In the genomic region with DNA sequence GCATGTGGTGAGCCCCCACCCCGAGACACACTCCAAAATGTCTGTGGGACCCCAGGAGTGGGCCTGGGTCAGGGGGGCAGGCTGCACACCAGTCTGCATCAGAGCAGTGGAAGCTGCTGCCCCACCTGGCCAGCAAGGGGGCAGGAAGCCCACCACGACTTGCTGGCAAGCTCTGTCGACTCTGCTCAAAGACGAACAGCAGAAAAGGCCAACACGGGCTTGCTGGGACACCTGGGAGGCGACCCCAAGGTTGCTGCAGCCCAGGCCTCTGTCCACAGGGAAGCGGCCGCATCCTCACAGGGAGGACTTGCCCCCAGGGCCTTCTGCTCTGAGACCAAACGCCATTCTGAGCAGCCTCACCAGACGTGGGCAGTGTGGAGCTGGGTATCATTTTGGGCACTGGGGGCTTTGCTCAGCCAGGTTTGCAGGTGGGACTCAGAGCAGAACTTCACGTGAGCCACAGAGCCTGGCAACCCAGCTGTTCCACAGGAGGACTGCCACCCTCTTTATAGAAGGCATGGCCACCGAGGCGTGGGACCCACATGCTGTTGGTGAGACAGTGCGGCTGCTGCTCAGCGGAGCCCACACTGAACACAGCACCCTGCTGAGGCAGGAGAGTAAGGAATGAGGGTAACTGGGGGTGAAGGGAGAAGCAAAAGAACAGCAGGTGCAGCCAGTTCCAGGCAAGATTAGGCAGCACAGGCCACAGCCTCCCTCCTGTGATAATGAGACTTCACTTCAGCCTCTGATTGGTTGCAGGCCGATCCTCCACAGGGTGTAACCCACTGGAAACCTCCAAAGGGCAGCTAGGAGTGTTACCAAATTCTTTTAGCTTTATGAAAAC, we compare ENCODE assay signal across 22 cellular contexts. TPM values are rescaled to one million over a fixed set of nuclear protein-coding genes. Genes with fewer than 3 reads are reported as not detected.
A peak's percentile ranks its signal among the peaks of the same experiment; 100 is the strongest.
DNase-seq lines count a peak whose midpoint lies in the region; ATAC-seq and TF ChIP-seq lines count a peak whose summit lies in the region.
"Had no signal": no experiment of that assay in that cellular context is flagged by ENCODE, and none has a peak within 500 bp of the region (broad histone marks: within the 10 kb centered on the region; RNA-seq: fewer than 3 reads in every experiment).

No MANE protein-coding gene starts in this region.

- POLR2A ChIA-PET in A673 (lab: Charles Lee; ENCODE audit: low non-redundant PET): no interaction called here

- H3K4me3 ChIP-seq in A673 (ENCODE audit: low read depth, low read length, poor library complexity, severe bottlenecking): no peak overlapping the region
- no peak overlapping the region for H3K4me3 ChIP-seq in DND-41 (ENCODE audit: low read depth in 1 of 2, low read length in 2 of 2)
- H3K4me3 ChIP-seq in trophoblast cell (ENCODE audit: low read depth, low read length): no peak overlapping the region
- H3K4me3 ChIP-seq: BLaER1 treated with 17β-estradiol and CSF1 and Interleukin-3, amounts not matched to agents 10 nM and 100 nM; left ventricle myocardium inferior; tibial artery had no signal

- no peaks in the 10 kb centered on the region for H3K79me2 ChIP-seq in DND-41 (ENCODE audit: insufficient read depth, low read length)
- no peaks in the 10 kb centered on the region for H3K79me2 ChIP-seq in trophoblast cell (ENCODE audit: control insufficient read depth, insufficient read depth, low read length, poor library complexity)
- H3K79me2 ChIP-seq: parathyroid adenoma had no signal

- H3K9ac ChIP-seq in DND-41 (ENCODE audit: low read depth, low read length) (no peak overlapping the region), trophoblast cell (ENCODE audit: low read length) (no peak overlapping the region)
- H3K9ac ChIP-seq: BLaER1 treated with 17β-estradiol and CSF1 and Interleukin-3, amounts not matched to agents 10 nM and 100 nM; parathyroid adenoma had no signal

- TF ChIP-seq CTCF in A673 (conservative IDR thresholded peaks at IDR 0.05; ENCODE audit: low read depth, low read length) (no peak), DND-41 (IDR thresholded peaks at IDR 0.05; ENCODE audit: borderline replicate concordance, extremely low read depth, low read length, poor library complexity, severe bottlenecking) (peak; percentile 6)

- no peak overlapping the region for H3K18ac ChIP-seq in trophoblast cell (ENCODE audit: low read length)

- ATAC-seq in DND-41 (ENCODE audit: insufficient read depth, low read depth) (no peak), HG03439 (IDR thresholded peaks at IDR 0.05; ENCODE audit: unreplicated experiment) (no peak)
- ATAC-seq: activated CD8-positive, alpha-beta T cell treated with anti-CD3 and anti-CD28 coated beads for 36 hours; foreskin keratinocyte; Panc1 had no signal

- H4K8ac ChIP-seq in trophoblast cell (ENCODE audit: low read depth, low read length): no peak overlapping the region

- no peak overlapping the region for H3K27ac ChIP-seq in A673 (ENCODE audit: low read depth, low read length, poor library complexity, severe bottlenecking)
- no peak overlapping the region for H3K27ac ChIP-seq in DND-41 (ENCODE audit: low read length)
- no peak overlapping the region for H3K27ac ChIP-seq in trophoblast cell (ENCODE audit: low read depth, low read length)
- H3K27ac ChIP-seq: BLaER1 treated with 17β-estradiol and CSF1 and Interleukin-3, amounts not matched to agents 10 nM and 100 nM; foreskin keratinocyte; left ventricle myocardium inferior; parathyroid adenoma; tibial artery had no signal

- no peak overlapping the region for H4K91ac ChIP-seq in trophoblast cell (ENCODE audit: low read depth, low read length)

- DNase-seq in A673 (ENCODE audit: low spot score) (peak; percentile 61), DND-41 (no peak), NCI-H2171 treated with DMSO at 0.1 percent for 48 hours (lab: John Stamatoyannopoulos, UW) (peak; percentile 78), iPS-NIHi11 (ENCODE audit: low spot score) (peak; percentile 40), CD1c-positive myeloid dendritic cell (ENCODE audit: extremely low spot score) (no peak), medulla oblongata (ENCODE audit: extremely low spot score) (no peak), trophoblast cell (no peak)
- DNase-seq: activated CD8-positive, alpha-beta T cell treated with anti-CD3 and anti-CD28 coated beads for 36 hours; amniotic stem cell; foreskin keratinocyte; KG1; left ventricle myocardium inferior; NCI-H1092 treated with DMSO at 0.1 percent for 48 hours; NCI-H524 treated with DMSO at 0.1 percent for 48 hours; small intestine; SW 1271 had no signal

- H2BK12ac ChIP-seq in trophoblast cell (ENCODE audit: low read length): no peak overlapping the region

- H3K14ac ChIP-seq in trophoblast cell (ENCODE audit: low read length): no peak overlapping the region

- H3K36me3 ChIP-seq in A673 (ENCODE audit: insufficient read depth, low read length, poor library complexity, severe bottlenecking): no peaks in the 10 kb centered on the region
- no peaks in the 10 kb centered on the region for H3K36me3 ChIP-seq in DND-41 (ENCODE audit: insufficient read depth, low read length)
- no peaks in the 10 kb centered on the region for H3K36me3 ChIP-seq in trophoblast cell (ENCODE audit: control insufficient read depth in 1 of 2, insufficient read depth in 2 of 2, low read length in 2 of 2)
- H3K36me3 ChIP-seq: BLaER1 treated with 17β-estradiol and CSF1 and Interleukin-3, amounts not matched to agents 10 nM and 100 nM; left ventricle myocardium inferior; tibial artery had no signal

- CTCF ChIA-PET in A673 (lab: Charles Lee): interaction anchor here (0.6 kb wide), 1 partner anchor 20 kb away, joined by 17 read pairs; no protein-coding TSS in a partner anchor

- no peak overlapping the region for H2AK5ac ChIP-seq in trophoblast cell (ENCODE audit: low read length)

- no CpG with 5 or more reads among the region's 16 CpGs for WGBS in trophoblast cell (ENCODE audit: extremely low coverage, insufficient coverage, insufficient read length)

- H3K27me3 ChIP-seq in A673 (replicated peaks; ENCODE audit: insufficient read depth, low read depth, low read length, poor library complexity) (no peaks in the 10 kb centered on the region), DND-41 (ENCODE audit: insufficient read depth, low read length, poor library complexity) (no peaks in the 10 kb centered on the region), trophoblast cell (ENCODE audit: insufficient read depth, low read length) (peaks cover 5% of the 10 kb centered on the region)

- H2AFZ ChIP-seq in DND-41 (ENCODE audit: low read depth, low read length) (no peak overlapping the region), trophoblast cell (ENCODE audit: insufficient read depth, low read length, poor library complexity) (no peak overlapping the region)
- H2AFZ ChIP-seq: parathyroid adenoma had no signal

- H4K20me1 ChIP-seq in DND-41 (ENCODE audit: insufficient read depth, low read length): 0 out of 2 replicates have a peak, but pooled peaks cover 2% of the 10 kb centered on the region
- H4K20me1 ChIP-seq: BLaER1 treated with 17β-estradiol and CSF1 and Interleukin-3, amounts not matched to agents 10 nM and 100 nM had no signal

- peaks cover 11% of the 10 kb centered on the region for H3K4me1 ChIP-seq in A673 (ENCODE audit: insufficient read depth, low read length, poor library complexity, severe bottlenecking)
- H3K4me1 ChIP-seq in DND-41 (ENCODE audit: insufficient read depth, low read length): no peaks in the 10 kb centered on the region
- peaks cover 0 to 3% of the 10 kb centered on the region in 2 experiments for H3K4me1 ChIP-seq in trophoblast cell (ENCODE audit: control insufficient read depth in 1 of 2, insufficient read depth in 2 of 2, low read length in 2 of 2)
- H3K4me1 ChIP-seq: foreskin keratinocyte, parathyroid adenoma had no signal

- H3K4me2 ChIP-seq in DND-41 (ENCODE audit: insufficient read depth, low read length) (no peak overlapping the region), trophoblast cell (ENCODE audit: low read length) (no peak overlapping the region)
- H3K4me2 ChIP-seq: BLaER1 treated with 17β-estradiol and CSF1 and Interleukin-3, amounts not matched to agents 10 nM and 100 nM had no signal

- H2BK5ac ChIP-seq in trophoblast cell (ENCODE audit: low read depth, low read length, poor library complexity): no peak overlapping the region

- H4K12ac ChIP-seq in trophoblast cell (ENCODE audit: low read depth, low read length): no peak overlapping the region

- intact Hi-C loops in A673 (cut with micrococcal nuclease; ENCODE audit: unreplicated experiment): no loop called here

- H3K23ac ChIP-seq in trophoblast cell (ENCODE audit: low read length): no peak overlapping the region

- no peak overlapping the region for H2BK120ac ChIP-seq in trophoblast cell (ENCODE audit: insufficient read depth, low read length, poor library complexity)

- BruUV-seq in A673 (replicated peaks; lab: Mats Ljungman, UMichigan): no TSS peak

- no peaks in the 10 kb centered on the region for H3K79me1 ChIP-seq in trophoblast cell (ENCODE audit: low read length)

- H3K9me3 ChIP-seq in A673 (ENCODE audit: low read depth, low read length, poor library complexity, severe bottlenecking) (no peaks in the 10 kb centered on the region), DND-41 (ENCODE audit: insufficient read depth, low read length, severe bottlenecking) (no peaks in the 10 kb centered on the region), trophoblast cell (ENCODE audit: insufficient read depth, low read depth, low read length) (peaks cover 14% of the 10 kb centered on the region)
- H3K9me3 ChIP-seq: BLaER1 treated with 17β-estradiol and CSF1 and Interleukin-3, amounts not matched to agents 10 nM and 100 nM; left ventricle myocardium inferior; tibial artery had no signal

- no peak overlapping the region for H3K4ac ChIP-seq in trophoblast cell (ENCODE audit: low read depth, low read length)

RNA-seq across cellular contexts. Expression of a gene that starts 11.0 kb away (rescaled TPM):
- total RNA-seq in A673 (2021): not detected in 2 replicates
- polyA plus RNA-seq in trophoblast cell (2013): 0.01 TPM in 1 of 2 replicates, not detected in the other
- total RNA-seq: foreskin keratinocyte, left ventricle myocardium inferior, myocyte had no signal
- polyA plus RNA-seq: foreskin keratinocyte had no signal

RNA-seq across cellular contexts. Expression of a gene that starts 41.0 kb away (rescaled TPM):
- total RNA-seq in A673 (2021): 70.9 and 71.3 TPM in 2 replicates
- 66.6 and 72.8 TPM in 2 replicates for polyA plus RNA-seq in trophoblast cell (2013)

RNA-seq across cellular contexts. Expression of a gene that starts 56.5 kb away (rescaled TPM):
- total RNA-seq in A673 (2021): not detected in 2 replicates
- polyA plus RNA-seq in trophoblast cell (2013): not detected in 2 replicates
- total RNA-seq: activated CD8-positive, alpha-beta T cell treated with anti-CD3 and anti-CD28 coated beads for 36 hours; foreskin keratinocyte; left ventricle myocardium inferior; myocyte had no signal
- polyA plus RNA-seq: foreskin keratinocyte, small intestine had no signal

Comparison
In these comparisons a context has a peak if more than half of its experiments do, and no peak if none do; other contexts are left out.
1. DNase-seq: peak in A673 (single experiment), NCI-H2171 treated with DMSO at 0.1 percent for 48 hours (single experiment) and iPS-NIHi11 (single experiment); none in DND-41 (single experiment), CD1c-positive myeloid dendritic cell (single experiment), medulla oblongata (single experiment) and trophoblast cell (0 of 2).